ENCODE assay signal across 1 cellular context in the genomic region with DNA sequence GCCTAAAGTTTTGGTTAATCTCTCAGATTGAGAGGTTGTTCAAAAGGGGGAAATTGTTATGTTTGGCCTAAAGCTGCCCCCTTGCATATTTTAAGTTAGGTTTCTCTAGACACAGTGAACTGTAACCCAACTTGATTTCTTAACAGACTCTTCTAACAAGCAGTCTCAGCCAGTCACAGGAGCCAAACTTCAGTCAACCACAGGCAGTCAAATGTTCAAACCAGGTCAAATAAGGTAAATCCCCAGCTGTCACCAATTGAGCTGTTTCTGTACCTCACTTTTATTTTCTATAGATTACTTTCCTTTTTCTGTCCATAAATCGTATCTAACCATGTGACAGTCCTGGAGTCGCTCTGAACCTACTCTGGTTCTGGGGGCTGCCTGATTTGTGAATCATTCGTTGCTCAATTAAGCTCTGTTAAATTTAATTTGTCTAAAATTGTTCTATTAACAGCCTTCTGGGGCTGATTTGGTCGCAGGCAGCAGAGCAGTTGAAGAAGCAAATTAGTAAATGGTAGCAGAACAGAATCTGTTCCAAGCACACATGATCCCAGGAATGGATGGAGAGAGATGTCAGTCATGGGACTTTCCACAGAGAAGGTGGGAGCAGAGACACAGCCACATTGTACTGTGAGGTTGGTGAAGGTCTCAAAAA.
A peak's percentile ranks its signal among the peaks of the same experiment; 100 is the strongest.
TF ChIP-seq lines count a peak whose summit lies in the region.

No MANE protein-coding gene starts in this region.

TF ChIP-seq in GM12878, 131 proteins besides CTCF, POLR2A, EP300 and RAD21 (continued from another document and continues in another):
- TF ChIP-seq, protein P1, sequence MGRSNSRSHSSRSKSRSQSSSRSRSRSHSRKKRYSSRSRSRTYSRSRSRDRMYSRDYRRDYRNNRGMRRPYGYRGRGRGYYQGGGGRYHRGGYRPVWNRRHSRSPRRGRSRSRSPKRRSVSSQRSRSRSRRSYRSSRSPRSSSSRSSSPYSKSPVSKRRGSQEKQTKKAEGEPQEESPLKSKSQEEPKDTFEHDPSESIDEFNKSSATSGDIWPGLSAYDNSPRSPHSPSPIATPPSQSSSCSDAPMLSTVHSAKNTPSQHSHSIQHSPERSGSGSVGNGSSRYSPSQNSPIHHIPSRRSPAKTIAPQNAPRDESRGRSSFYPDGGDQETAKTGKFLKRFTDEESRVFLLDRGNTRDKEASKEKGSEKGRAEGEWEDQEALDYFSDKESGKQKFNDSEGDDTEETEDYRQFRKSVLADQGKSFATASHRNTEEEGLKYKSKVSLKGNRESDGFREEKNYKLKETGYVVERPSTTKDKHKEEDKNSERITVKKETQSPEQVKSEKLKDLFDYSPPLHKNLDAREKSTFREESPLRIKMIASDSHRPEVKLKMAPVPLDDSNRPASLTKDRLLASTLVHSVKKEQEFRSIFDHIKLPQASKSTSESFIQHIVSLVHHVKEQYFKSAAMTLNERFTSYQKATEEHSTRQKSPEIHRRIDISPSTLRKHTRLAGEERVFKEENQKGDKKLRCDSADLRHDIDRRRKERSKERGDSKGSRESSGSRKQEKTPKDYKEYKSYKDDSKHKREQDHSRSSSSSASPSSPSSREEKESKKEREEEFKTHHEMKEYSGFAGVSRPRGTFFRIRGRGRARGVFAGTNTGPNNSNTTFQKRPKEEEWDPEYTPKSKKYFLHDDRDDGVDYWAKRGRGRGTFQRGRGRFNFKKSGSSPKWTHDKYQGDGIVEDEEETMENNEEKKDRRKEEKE (IDR thresholded peaks at IDR 0.05): no peak
- TF ChIP-seq, protein P2, sequence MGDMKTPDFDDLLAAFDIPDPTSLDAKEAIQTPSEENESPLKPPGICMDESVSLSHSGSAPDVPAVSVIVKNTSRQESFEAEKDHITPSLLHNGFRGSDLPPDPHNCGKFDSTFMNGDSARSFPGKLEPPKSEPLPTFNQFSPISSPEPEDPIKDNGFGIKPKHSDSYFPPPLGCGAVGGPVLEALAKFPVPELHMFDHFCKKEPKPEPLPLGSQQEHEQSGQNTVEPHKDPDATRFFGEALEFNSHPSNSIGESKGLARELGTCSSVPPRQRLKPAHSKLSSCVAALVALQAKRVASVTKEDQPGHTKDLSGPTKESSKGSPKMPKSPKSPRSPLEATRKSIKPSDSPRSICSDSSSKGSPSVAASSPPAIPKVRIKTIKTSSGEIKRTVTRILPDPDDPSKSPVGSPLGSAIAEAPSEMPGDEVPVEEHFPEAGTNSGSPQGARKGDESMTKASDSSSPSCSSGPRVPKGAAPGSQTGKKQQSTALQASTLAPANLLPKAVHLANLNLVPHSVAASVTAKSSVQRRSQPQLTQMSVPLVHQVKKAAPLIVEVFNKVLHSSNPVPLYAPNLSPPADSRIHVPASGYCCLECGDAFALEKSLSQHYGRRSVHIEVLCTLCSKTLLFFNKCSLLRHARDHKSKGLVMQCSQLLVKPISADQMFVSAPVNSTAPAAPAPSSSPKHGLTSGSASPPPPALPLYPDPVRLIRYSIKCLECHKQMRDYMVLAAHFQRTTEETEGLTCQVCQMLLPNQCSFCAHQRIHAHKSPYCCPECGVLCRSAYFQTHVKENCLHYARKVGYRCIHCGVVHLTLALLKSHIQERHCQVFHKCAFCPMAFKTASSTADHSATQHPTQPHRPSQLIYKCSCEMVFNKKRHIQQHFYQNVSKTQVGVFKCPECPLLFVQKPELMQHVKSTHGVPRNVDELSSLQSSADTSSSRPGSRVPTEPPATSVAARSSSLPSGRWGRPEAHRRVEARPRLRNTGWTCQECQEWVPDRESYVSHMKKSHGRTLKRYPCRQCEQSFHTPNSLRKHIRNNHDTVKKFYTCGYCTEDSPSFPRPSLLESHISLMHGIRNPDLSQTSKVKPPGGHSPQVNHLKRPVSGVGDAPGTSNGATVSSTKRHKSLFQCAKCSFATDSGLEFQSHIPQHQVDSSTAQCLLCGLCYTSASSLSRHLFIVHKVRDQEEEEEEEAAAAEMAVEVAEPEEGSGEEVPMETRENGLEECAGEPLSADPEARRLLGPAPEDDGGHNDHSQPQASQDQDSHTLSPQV (IDR thresholded peaks at IDR 0.05): no peak
- TF ChIP-seq GATAD2B (conservative IDR thresholded peaks at IDR 0.05; ENCODE audit: low read depth) (no peak), ZNF622 (IDR thresholded peaks at IDR 0.05) (no peak), HCFC1 (IDR thresholded peaks at IDR 0.05; ENCODE audit: low read length) (no peak), RBBP5 (conservative IDR thresholded peaks at IDR 0.05) (no peak), POU2F2 (IDR thresholded peaks at IDR 0.05; ENCODE audit: borderline replicate concordance, low read depth, low read length) (peak; percentile 39; the same call in 1 of the 3 replicates), SIN3A (IDR thresholded peaks at IDR 0.05; ENCODE audit: low read depth, low read length) (no peak), ZNF207 (IDR thresholded peaks at IDR 0.05; ENCODE audit: borderline replicate concordance) (no peak), ESRRA (IDR thresholded peaks at IDR 0.05; ENCODE audit: low read length) (no peak), RCOR1 (conservative IDR thresholded peaks at IDR 0.05; ENCODE audit: low read depth, low read length) (no peak), YBX1 (IDR thresholded peaks at IDR 0.05) (no peak), MEF2A (IDR thresholded peaks at IDR 0.05; ENCODE audit: insufficient read depth, low read depth, low read length) (no peak), PML (IDR thresholded peaks at IDR 0.05; ENCODE audit: low read length) (no peak), RUNX3 (IDR thresholded peaks at IDR 0.05; ENCODE audit: low read length) (peak; percentile 83), TCF7 (IDR thresholded peaks at IDR 0.05; ENCODE audit: borderline replicate concordance) (no peak), TBL1XR1 (IDR thresholded peaks at IDR 0.05; ENCODE audit: low read depth, low read length) (peak; percentile 31; the same call in 1 of the 2 replicates), NFXL1 (IDR thresholded peaks at IDR 0.05; ENCODE audit: borderline replicate concordance) (no peak), JUNB (IDR thresholded peaks at IDR 0.05) (peak; percentile 64), SMARCA5 (IDR thresholded peaks at IDR 0.05) (no peak), KDM1A (IDR thresholded peaks at IDR 0.05; ENCODE audit: borderline replicate concordance) (no peak)
- TF ChIP-seq, protein P3, sequence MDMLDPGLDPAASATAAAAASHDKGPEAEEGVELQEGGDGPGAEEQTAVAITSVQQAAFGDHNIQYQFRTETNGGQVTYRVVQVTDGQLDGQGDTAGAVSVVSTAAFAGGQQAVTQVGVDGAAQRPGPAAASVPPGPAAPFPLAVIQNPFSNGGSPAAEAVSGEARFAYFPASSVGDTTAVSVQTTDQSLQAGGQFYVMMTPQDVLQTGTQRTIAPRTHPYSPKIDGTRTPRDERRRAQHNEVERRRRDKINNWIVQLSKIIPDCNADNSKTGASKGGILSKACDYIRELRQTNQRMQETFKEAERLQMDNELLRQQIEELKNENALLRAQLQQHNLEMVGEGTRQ (IDR thresholded peaks at IDR 0.05; ENCODE audit: borderline replicate concordance, low read depth, low read length): no peak
- TF ChIP-seq, protein P4, sequence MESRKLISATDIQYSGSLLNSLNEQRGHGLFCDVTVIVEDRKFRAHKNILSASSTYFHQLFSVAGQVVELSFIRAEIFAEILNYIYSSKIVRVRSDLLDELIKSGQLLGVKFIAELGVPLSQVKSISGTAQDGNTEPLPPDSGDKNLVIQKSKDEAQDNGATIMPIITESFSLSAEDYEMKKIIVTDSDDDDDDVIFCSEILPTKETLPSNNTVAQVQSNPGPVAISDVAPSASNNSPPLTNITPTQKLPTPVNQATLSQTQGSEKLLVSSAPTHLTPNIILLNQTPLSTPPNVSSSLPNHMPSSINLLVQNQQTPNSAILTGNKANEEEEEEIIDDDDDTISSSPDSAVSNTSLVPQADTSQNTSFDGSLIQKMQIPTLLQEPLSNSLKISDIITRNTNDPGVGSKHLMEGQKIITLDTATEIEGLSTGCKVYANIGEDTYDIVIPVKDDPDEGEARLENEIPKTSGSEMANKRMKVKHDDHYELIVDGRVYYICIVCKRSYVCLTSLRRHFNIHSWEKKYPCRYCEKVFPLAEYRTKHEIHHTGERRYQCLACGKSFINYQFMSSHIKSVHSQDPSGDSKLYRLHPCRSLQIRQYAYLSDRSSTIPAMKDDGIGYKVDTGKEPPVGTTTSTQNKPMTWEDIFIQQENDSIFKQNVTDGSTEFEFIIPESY (IDR thresholded peaks at IDR 0.05): no peak
- TF ChIP-seq, protein P5, sequence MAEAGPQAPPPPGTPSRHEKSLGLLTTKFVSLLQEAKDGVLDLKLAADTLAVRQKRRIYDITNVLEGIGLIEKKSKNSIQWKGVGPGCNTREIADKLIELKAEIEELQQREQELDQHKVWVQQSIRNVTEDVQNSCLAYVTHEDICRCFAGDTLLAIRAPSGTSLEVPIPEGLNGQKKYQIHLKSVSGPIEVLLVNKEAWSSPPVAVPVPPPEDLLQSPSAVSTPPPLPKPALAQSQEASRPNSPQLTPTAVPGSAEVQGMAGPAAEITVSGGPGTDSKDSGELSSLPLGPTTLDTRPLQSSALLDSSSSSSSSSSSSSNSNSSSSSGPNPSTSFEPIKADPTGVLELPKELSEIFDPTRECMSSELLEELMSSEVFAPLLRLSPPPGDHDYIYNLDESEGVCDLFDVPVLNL (IDR thresholded peaks at IDR 0.05; ENCODE audit: low read depth, low read length): no peak
- TF ChIP-seq, protein P6, sequence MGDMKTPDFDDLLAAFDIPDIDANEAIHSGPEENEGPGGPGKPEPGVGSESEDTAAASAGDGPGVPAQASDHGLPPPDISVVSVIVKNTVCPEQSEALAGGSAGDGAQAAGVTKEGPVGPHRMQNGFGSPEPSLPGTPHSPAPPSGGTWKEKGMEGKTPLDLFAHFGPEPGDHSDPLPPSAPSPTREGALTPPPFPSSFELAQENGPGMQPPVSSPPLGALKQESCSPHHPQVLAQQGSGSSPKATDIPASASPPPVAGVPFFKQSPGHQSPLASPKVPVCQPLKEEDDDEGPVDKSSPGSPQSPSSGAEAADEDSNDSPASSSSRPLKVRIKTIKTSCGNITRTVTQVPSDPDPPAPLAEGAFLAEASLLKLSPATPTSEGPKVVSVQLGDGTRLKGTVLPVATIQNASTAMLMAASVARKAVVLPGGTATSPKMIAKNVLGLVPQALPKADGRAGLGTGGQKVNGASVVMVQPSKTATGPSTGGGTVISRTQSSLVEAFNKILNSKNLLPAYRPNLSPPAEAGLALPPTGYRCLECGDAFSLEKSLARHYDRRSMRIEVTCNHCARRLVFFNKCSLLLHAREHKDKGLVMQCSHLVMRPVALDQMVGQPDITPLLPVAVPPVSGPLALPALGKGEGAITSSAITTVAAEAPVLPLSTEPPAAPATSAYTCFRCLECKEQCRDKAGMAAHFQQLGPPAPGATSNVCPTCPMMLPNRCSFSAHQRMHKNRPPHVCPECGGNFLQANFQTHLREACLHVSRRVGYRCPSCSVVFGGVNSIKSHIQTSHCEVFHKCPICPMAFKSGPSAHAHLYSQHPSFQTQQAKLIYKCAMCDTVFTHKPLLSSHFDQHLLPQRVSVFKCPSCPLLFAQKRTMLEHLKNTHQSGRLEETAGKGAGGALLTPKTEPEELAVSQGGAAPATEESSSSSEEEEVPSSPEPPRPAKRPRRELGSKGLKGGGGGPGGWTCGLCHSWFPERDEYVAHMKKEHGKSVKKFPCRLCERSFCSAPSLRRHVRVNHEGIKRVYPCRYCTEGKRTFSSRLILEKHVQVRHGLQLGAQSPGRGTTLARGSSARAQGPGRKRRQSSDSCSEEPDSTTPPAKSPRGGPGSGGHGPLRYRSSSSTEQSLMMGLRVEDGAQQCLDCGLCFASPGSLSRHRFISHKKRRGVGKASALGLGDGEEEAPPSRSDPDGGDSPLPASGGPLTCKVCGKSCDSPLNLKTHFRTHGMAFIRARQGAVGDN (IDR thresholded peaks at IDR 0.05): no peak
- TF ChIP-seq, protein P7, sequence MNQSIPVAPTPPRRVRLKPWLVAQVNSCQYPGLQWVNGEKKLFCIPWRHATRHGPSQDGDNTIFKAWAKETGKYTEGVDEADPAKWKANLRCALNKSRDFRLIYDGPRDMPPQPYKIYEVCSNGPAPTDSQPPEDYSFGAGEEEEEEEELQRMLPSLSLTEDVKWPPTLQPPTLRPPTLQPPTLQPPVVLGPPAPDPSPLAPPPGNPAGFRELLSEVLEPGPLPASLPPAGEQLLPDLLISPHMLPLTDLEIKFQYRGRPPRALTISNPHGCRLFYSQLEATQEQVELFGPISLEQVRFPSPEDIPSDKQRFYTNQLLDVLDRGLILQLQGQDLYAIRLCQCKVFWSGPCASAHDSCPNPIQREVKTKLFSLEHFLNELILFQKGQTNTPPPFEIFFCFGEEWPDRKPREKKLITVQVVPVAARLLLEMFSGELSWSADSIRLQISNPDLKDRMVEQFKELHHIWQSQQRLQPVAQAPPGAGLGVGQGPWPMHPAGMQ (IDR thresholded peaks at IDR 0.05; ENCODE audit: borderline replicate concordance): no peak
- TF ChIP-seq, protein P8, sequence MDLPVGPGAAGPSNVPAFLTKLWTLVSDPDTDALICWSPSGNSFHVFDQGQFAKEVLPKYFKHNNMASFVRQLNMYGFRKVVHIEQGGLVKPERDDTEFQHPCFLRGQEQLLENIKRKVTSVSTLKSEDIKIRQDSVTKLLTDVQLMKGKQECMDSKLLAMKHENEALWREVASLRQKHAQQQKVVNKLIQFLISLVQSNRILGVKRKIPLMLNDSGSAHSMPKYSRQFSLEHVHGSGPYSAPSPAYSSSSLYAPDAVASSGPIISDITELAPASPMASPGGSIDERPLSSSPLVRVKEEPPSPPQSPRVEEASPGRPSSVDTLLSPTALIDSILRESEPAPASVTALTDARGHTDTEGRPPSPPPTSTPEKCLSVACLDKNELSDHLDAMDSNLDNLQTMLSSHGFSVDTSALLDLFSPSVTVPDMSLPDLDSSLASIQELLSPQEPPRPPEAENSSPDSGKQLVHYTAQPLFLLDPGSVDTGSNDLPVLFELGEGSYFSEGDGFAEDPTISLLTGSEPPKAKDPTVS (IDR thresholded peaks at IDR 0.05; ENCODE audit: low read depth, low read length): no peak
- TF ChIP-seq, protein P9, sequence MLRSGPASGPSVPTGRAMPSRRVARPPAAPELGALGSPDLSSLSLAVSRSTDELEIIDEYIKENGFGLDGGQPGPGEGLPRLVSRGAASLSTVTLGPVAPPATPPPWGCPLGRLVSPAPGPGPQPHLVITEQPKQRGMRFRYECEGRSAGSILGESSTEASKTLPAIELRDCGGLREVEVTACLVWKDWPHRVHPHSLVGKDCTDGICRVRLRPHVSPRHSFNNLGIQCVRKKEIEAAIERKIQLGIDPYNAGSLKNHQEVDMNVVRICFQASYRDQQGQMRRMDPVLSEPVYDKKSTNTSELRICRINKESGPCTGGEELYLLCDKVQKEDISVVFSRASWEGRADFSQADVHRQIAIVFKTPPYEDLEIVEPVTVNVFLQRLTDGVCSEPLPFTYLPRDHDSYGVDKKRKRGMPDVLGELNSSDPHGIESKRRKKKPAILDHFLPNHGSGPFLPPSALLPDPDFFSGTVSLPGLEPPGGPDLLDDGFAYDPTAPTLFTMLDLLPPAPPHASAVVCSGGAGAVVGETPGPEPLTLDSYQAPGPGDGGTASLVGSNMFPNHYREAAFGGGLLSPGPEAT (IDR thresholded peaks at IDR 0.05; ENCODE audit: low read depth): peak; percentile 38; the same call in 1 of the 2 replicates
